In the genomic region with DNA sequence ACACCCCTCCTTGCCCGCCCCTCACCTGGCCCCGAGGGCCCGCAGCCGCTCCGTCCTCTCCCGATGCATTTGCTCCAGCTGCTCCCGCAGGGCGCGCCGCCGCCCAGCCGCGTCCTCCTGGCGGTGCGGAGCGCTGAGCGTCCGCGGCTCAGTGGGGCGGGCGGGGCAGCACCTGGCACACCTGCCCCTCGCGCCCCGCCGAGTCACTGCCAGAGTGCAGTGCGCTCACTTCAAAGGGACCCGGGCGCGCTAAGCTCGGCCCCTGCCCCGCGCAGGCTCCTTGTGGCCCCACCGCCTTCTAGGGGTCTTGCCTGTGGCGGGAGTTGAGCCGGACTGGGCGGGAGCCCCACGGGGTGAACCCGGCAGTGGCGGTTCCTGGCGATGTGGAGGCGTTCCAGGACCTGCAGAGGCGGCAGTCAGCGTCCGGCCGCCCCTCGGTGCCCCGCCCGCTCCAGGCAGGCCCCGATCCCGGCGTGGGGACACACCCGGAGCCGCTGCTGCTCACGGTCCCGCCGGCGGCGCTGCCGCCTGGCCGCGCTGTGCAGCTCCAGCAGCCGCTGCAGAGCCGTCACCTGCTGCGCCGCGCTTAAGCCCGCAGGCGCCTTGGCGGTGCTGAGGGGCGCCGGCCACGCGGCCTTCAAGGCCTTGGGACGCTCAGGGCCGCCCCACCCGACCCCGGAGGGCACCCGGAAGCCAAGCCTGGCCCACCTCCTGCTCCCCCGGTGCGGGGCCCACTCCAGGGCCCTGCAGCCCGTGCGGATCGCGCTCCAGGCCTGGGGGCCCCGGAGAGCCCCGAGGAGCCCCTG, we compare ENCODE assay signal across 8 cellular contexts. TPM values are rescaled to one million over a fixed set of nuclear protein-coding genes. Genes with fewer than 3 reads are reported as not detected.
DNase-seq lines count a peak whose midpoint lies in the region; ATAC-seq and TF ChIP-seq lines count a peak whose summit lies in the region.

No MANE protein-coding gene starts in this region.

- no peak overlapping the region for H3K27ac Mint-ChIP-seq in naive thymus-derived CD8-positive, alpha-beta T cell

- H3K4me3 ChIP-seq in DOHH2 (ENCODE audit: low read length): peak overlapping the region; percentile 72
- peak overlapping the region; percentile 62 to 72 (median 65) for H3K4me3 ChIP-seq in esophagus muscularis mucosa
- peak overlapping the region; percentile 50 to 68 for H3K4me3 ChIP-seq in tibial artery

- peaks cover 17 to 36% (median 25%) of the 10 kb centered on the region in 4 donors for H3K4me1 Mint-ChIP-seq in naive thymus-derived CD8-positive, alpha-beta T cell

- H4K20me1 ChIP-seq in DOHH2 (ENCODE audit: control insufficient read depth, insufficient read depth, low read depth, low read length): 0 out of 2 replicates have a peak, but pooled peaks cover 5% of the 10 kb centered on the region

- 1% methylated on average over 16 of the region's 86 CpGs for WGBS in esophagus muscularis mucosa

- no peak overlapping the region for H3K27ac ChIP-seq in DOHH2 (ENCODE audit: low read depth, low read length)
- peak overlapping the region in 3 of 4 donors; percentile 14 to 57 (median 48) for H3K27ac ChIP-seq in esophagus muscularis mucosa (replicated peaks in 1 of 4)
- H3K27ac ChIP-seq in tibial artery: peak overlapping the region; percentile 38 to 40

- no peaks in the 10 kb centered on the region for H3K9me3 ChIP-seq in DOHH2 (ENCODE audit: control insufficient read depth, insufficient read depth, low read length)
- no peaks in the 10 kb centered on the region for H3K9me3 ChIP-seq in esophagus muscularis mucosa
- H3K9me3 ChIP-seq in tibial artery: no peaks in the 10 kb centered on the region

- ATAC-seq in GM21619 (IDR thresholded peaks at IDR 0.05; ENCODE audit: unreplicated experiment): peak; percentile 63
- ATAC-seq in naive thymus-derived CD8-positive, alpha-beta T cell: peak; percentile 84 to 85

- TF ChIP-seq EP300 in esophagus muscularis mucosa (IDR thresholded peaks at IDR 0.05): no peak

- POLR2A ChIA-PET in naive thymus-derived CD8-positive, alpha-beta T cell (lab: Charles Lee): interaction anchor here (0.6 to 1.0 kb wide), 2 partner anchors 10 to 40 kb away, joined by 3 read pairs; no protein-coding TSS in a partner anchor

- peaks cover 0 to 2% (median 0%) of the 10 kb centered on the region in 5 donors for H3K27me3 Mint-ChIP-seq in naive thymus-derived CD8-positive, alpha-beta T cell

- TF ChIP-seq CTCF in DOHH2 (IDR thresholded peaks at IDR 0.05; ENCODE audit: low read depth, low read length, poor library complexity, severe bottlenecking) (peak; percentile 25), esophagus muscularis mucosa (IDR thresholded peaks at IDR 0.05) (peak in 2 of 3 experiments; percentile 5 to 25), tibial artery (IDR thresholded peaks at IDR 0.05) (peak; percentile 25 to 43)

- peak; percentile 67 to 72 for DNase-seq in NCI-H1930 (lab: John Stamatoyannopoulos, UW)
- DNase-seq in activated CD8-positive, alpha-beta memory T cell treated with anti-CD3 and anti-CD28 coated beads, Interleukin-2, amount 50 U/mL, for 48 hours: peak; percentile 75
- no peak for DNase-seq in esophagus muscularis mucosa (ENCODE audit: extremely low spot score)
- DNase-seq in naive thymus-derived CD8-positive, alpha-beta T cell: peak; percentile 14 to 68 (median 42)
- DNase-seq in tibial artery: no peak
- DNase-seq in 8988T: no peak

- H3K9me3 Mint-ChIP-seq in naive thymus-derived CD8-positive, alpha-beta T cell: no peaks in the 10 kb centered on the region

- H3K4me3 Mint-ChIP-seq in naive thymus-derived CD8-positive, alpha-beta T cell: peak overlapping the region; percentile 59 to 80 (median 69)

- intact Hi-C loops in esophagus muscularis mucosa (cut with DNase I): loop anchor here (5.0 kb wide), 1 partner anchor 77 kb away; a partner anchor contains a TSS
- intact Hi-C loops in tibial artery (cut with DNase I; ENCODE audit: low total_unique reads): loop anchor here (10.0 kb wide), 1 partner anchor 135 kb away; a partner anchor contains a TSS

- H3K36me3 Mint-ChIP-seq in naive thymus-derived CD8-positive, alpha-beta T cell: peaks cover 0 to 13% (median 3%) of the 10 kb centered on the region in 3 donors

- H3K27me3 ChIP-seq in DOHH2 (ENCODE audit: control insufficient read depth, low read length) (peaks cover 6% of the 10 kb centered on the region), esophagus muscularis mucosa (no peaks in the 10 kb centered on the region), tibial artery (peaks cover 0 to 6% of the 10 kb centered on the region in 2 donors)

- H3K4me2 ChIP-seq in DOHH2 (ENCODE audit: low read length): peak overlapping the region; percentile 85

- peaks cover 9% of the 10 kb centered on the region for H3F3A ChIP-seq in DOHH2 (ENCODE audit: control insufficient read depth, insufficient read depth)

- no peaks in the 10 kb centered on the region for H3K9me2 ChIP-seq in DOHH2 (replicated peaks; ENCODE audit: control insufficient read depth, low read length)

- no peak for TF ChIP-seq POLR2A in esophagus muscularis mucosa (IDR thresholded peaks at IDR 0.05; ENCODE audit: low read depth)

- peaks cover 10% of the 10 kb centered on the region for H3K79me2 ChIP-seq in DOHH2 (ENCODE audit: control insufficient read depth, low read length)

- peaks cover 38% of the 10 kb centered on the region for H3K4me1 ChIP-seq in DOHH2 (ENCODE audit: control insufficient read depth, low read length)
- peaks cover 19 to 43% (median 27%) of the 10 kb centered on the region in 4 donors for H3K4me1 ChIP-seq in esophagus muscularis mucosa
- H3K4me1 ChIP-seq in tibial artery: peaks cover 0 to 30% (median 22%) of the 10 kb centered on the region in 4 donors

- H3K36me3 ChIP-seq in DOHH2 (ENCODE audit: control insufficient read depth, low read length): peaks cover 24% of the 10 kb centered on the region
- peaks cover 13 to 24% (median 15%) of the 10 kb centered on the region in 4 donors for H3K36me3 ChIP-seq in esophagus muscularis mucosa
- peaks cover 8 to 22% (median 14%) of the 10 kb centered on the region in 3 donors for H3K36me3 ChIP-seq in tibial artery

RNA-seq across cellular contexts. Expression of a gene that starts 6.7 kb away (rescaled TPM):
- total RNA-seq in esophagus muscularis mucosa: 100 to 1,000 TPM in 2 of 4 donors, 10 to 100 TPM in 2; 74.3 to 108 (median 91.9) TPM
- total RNA-seq in naive thymus-derived CD8-positive, alpha-beta T cell: 10 to 100 TPM; 65.1 to 69.2 TPM
- polyA plus RNA-seq in naive thymus-derived CD8-positive, alpha-beta T cell: 100 to 1,000 TPM; 305 to 319 (median 313) TPM

RNA-seq across cellular contexts. Expression of a gene that starts 39.1 kb away (rescaled TPM):
- 100 to 1,000 TPM; 391 to 932 (median 533) TPM for total RNA-seq in esophagus muscularis mucosa
- total RNA-seq in naive thymus-derived CD8-positive, alpha-beta T cell: not detected
- under 1 TPM in 1 of 3 donors, not detected in 2; 0.01 TPM for polyA plus RNA-seq in naive thymus-derived CD8-positive, alpha-beta T cell

RNA-seq across cellular contexts. Expression of a gene that starts 41.2 kb away (rescaled TPM):
- total RNA-seq in esophagus muscularis mucosa: under 1 TPM in 3 of 4 donors, not detected in 1; 0.13 to 0.66 (median 0.29) TPM
- total RNA-seq in naive thymus-derived CD8-positive, alpha-beta T cell: under 1 TPM; 0.29 to 0.33 TPM
- polyA plus RNA-seq in naive thymus-derived CD8-positive, alpha-beta T cell: not detected

Comparison
In these comparisons a context has a peak if more than half of its experiments do, and no peak if none do; other contexts are left out.
1. DNase-seq: peak in NCI-H1930 (2 of 2), activated CD8-positive, alpha-beta memory T cell treated with anti-CD3 and anti-CD28 coated beads, Interleukin-2, amount 50 U/mL, for 48 hours (single experiment) and naive thymus-derived CD8-positive, alpha-beta T cell (10 of 10); none in esophagus muscularis mucosa (single experiment), tibial artery (0 of 2) and 8988T (single experiment).
2. RNA of a gene that starts 39.1 kb away (total RNA-seq): 391 to 932 TPM in esophagus muscularis mucosa; not detected in naive thymus-derived CD8-positive, alpha-beta T cell; every median in the first group is over 100 times any median in the second.
3. Peak in every context shown above with its lines, with median percentiles within 50 percentile points of each other: H3K4me3 ChIP-seq and CTCF ChIP-seq.